9 cellular contexts compared by ENCODE assay signal in genomic region chr4:157075811-157076577, GRCh38. TPM values are rescaled to one million over a fixed set of nuclear protein-coding genes. Genes with fewer than 3 reads are reported as not detected.
DNase-seq lines count a peak whose midpoint lies in the region; ATAC-seq and TF ChIP-seq lines count a peak whose summit lies in the region.
"Had no signal": no experiment of that assay in that cellular context is flagged by ENCODE, and none has a peak within 500 bp of the region (broad histone marks: within the 10 kb centered on the region; RNA-seq: fewer than 3 reads in every experiment).

Gene GLRB (plus strand): TSS chr4:157076150. CDS start chr4:157078025, 1,875 bp downstream.

- H3K27ac ChIP-seq in coronary artery: peak within 1 kb of the TSS; percentile 65 to 74
- H3K27ac ChIP-seq in testis: no peak within 1 kb of the TSS

- peaks cover 12% of the 10 kb centered on the region for H3K4me1 Mint-ChIP-seq in CD14-positive monocyte
- H3K4me1 Mint-ChIP-seq: activated naive CD4-positive, alpha-beta T cell treated with anti-CD3 and anti-CD28 coated beads, Interleukin-2, amount 50 U/mL, for 24 hours had no signal

- no peak for TF ChIP-seq POLR2A in testis (IDR thresholded peaks at IDR 0.05)

- no peaks in the 10 kb centered on the region for H3K36me3 Mint-ChIP-seq in CD14-positive monocyte
- H3K36me3 Mint-ChIP-seq: activated naive CD4-positive, alpha-beta T cell treated with anti-CD3 and anti-CD28 coated beads, Interleukin-2, amount 50 U/mL, for 24 hours had no signal

- H3K27me3 Mint-ChIP-seq in CD14-positive monocyte (ENCODE audit: low read depth in 3 of 3): peaks cover 26 to 41% (median 32%) of the 10 kb centered on the region in 3 donors

- TF ChIP-seq CTCF in CD14-positive monocyte (IDR thresholded peaks at IDR 0.05) (no peak), coronary artery (IDR thresholded peaks at IDR 0.05) (no peak), testis (IDR thresholded peaks at IDR 0.05) (no peak)

- H3K4me3 ChIP-seq in MG63: peak within 1 kb of the TSS; percentile 43
- H3K4me3 ChIP-seq in coronary artery: peak within 1 kb of the TSS; percentile 85
- H3K4me3 ChIP-seq in testis: peak within 1 kb of the TSS; percentile 57 to 64

- H3K4me3 Mint-ChIP-seq in CD14-positive monocyte: peak within 1 kb of the TSS; percentile 71 to 93
- H3K4me3 Mint-ChIP-seq: activated naive CD4-positive, alpha-beta T cell treated with anti-CD3 and anti-CD28 coated beads, Interleukin-2, amount 50 U/mL, for 24 hours had no signal

- no peak for DNase-seq in CD14-positive monocyte (ENCODE audit: low spot score)
- DNase-seq in MG63: peak; percentile 72
- no peak for DNase-seq in coronary artery (ENCODE audit: low spot score)
- no peak for DNase-seq in left lobe of liver (ENCODE audit: low spot score)
- peak; percentile 34 for DNase-seq in testis

- peak within 1 kb of the TSS in 1 of 7 donors; percentile 43 for H3K27ac Mint-ChIP-seq in CD14-positive monocyte
- H3K27ac Mint-ChIP-seq: activated naive CD4-positive, alpha-beta T cell treated with anti-CD3 and anti-CD28 coated beads, Interleukin-2, amount 50 U/mL, for 24 hours had no signal

- H3K27me3 ChIP-seq in MG63 (peaks cover 57% of the 10 kb centered on the region), testis (no peaks in the 10 kb centered on the region)

- no peaks in the 10 kb centered on the region for H3K9me3 ChIP-seq in MG63
- H3K9me3 ChIP-seq in testis: no peaks in the 10 kb centered on the region

- peak; percentile 87 for ATAC-seq in left lobe of liver
- ATAC-seq in HG02642 (IDR thresholded peaks at IDR 0.05; ENCODE audit: poor library complexity, unreplicated experiment): no peak
- ATAC-seq in HG03442 (IDR thresholded peaks at IDR 0.05; ENCODE audit: unreplicated experiment): no peak
- no peak for ATAC-seq in HG03460 (IDR thresholded peaks at IDR 0.05; ENCODE audit: unreplicated experiment)

- WGBS in testis, 2 donors: 1% methylated on average over 47 to 79 of the region's 84 CpGs

- intact Hi-C loops in CD14-positive monocyte (cut with micrococcal nuclease): no loop called here
- intact Hi-C loops in testis (cut with DNase I; ENCODE audit: low total_unique reads): no loop called here

- peaks cover 0 to 5% (median 0%) of the 10 kb centered on the region in 7 donors for H3K9me3 Mint-ChIP-seq in CD14-positive monocyte

- H3K4me1 ChIP-seq in testis: no peaks in the 10 kb centered on the region

- no peaks in the 10 kb centered on the region for H3K36me3 ChIP-seq in MG63
- H3K36me3 ChIP-seq in testis (ENCODE audit: low read depth, missing control alignments): no peaks in the 10 kb centered on the region

RNA-seq across cellular contexts. Expression of gene GLRB, which starts in this region (rescaled TPM):
- not detected for polyA plus RNA-seq in CD14-positive monocyte
- total RNA-seq in MG63 (2014; rRNA removed; shearing (Covaris generic); ENCODE audit: low replicate concordance): 0.81 and 3.9 TPM in 2 replicates
- 0.20 TPM for total RNA-seq in left lobe of liver
- 1 to 10 TPM; 2.4 to 4.4 TPM for total RNA-seq in testis
- 2.6 TPM for polyA plus RNA-seq in testis (ENCODE audit: insufficient read depth, low read depth, low replicate concordance)

Comparison
In these comparisons a context has a peak if more than half of its experiments do, and no peak if none do; other contexts are left out.
1. Peak in ATAC-seq in left lobe of liver; RNA of the gene not detected or under 1 TPM.
2. DNase-seq: peak in MG63 (single experiment) and testis (single experiment); none in CD14-positive monocyte (single experiment), coronary artery (single experiment) and left lobe of liver (single experiment).
3. H3K27ac ChIP-seq: peak in coronary artery (2 of 2); none in testis (0 of 2).
4. Peak in every context shown above with its lines, with median percentiles within 50 percentile points of each other: H3K4me3 ChIP-seq.